ENCODE assay signal across 23 cellular contexts in the genomic region with DNA sequence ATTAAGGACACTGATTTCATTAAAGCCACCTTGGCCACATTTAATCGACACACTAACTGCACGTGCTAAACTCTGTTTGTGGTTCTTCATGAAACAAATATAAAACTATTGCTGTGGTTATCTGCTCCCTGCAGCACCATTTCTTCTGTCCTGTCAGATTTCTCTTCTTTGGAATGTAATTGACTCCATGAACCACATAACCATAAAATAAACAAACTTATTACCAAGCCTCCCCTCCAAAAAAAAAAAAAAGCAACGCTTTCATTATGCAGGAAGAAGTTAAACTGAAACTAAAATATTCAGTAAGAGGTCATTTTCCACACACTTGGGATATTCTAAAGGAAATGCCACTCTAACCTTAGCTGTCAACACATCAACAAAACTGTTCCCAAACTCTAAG.
DNase-seq lines count a peak whose midpoint lies in the region; ATAC-seq and TF ChIP-seq lines count a peak whose summit lies in the region.
"Had no signal": no experiment of that assay in that cellular context is flagged by ENCODE, and none has a peak within 500 bp of the region (broad histone marks: within the 10 kb centered on the region; RNA-seq: fewer than 3 reads in every experiment).

No MANE protein-coding gene starts in this region.

- BruUV-seq in PC-3 (replicated peaks; lab: Mats Ljungman, UMichigan) = no TSS peak

- intact Hi-C loops in PC-3 (cut with micrococcal nuclease) = no loop called here

- no peak overlapping the region for H3K4me3 ChIP-seq in PC-3 (ENCODE audit: low read length)
- H3K4me3 ChIP-seq: BLaER1, GM23338 had no signal

- TF ChIP-seq CTCF in PC-3 (conservative IDR thresholded peaks at IDR 0.05; ENCODE audit: low read depth, low read length) = no peak

- H3K36me3 Mint-ChIP-seq in immature natural killer cell = no peaks in the 10 kb centered on the region

- POLR2A ChIA-PET in PC-3 (lab: Charles Lee; ENCODE audit: unreplicated experiment) = no interaction called here

- peaks cover 0 to 7% (median 5%) of the 10 kb centered on the region in 6 donors for H3K9me3 Mint-ChIP-seq in immature natural killer cell
- H3K9me3 Mint-ChIP-seq: GM23338 had no signal

- no peaks in the 10 kb centered on the region for H3K4me1 ChIP-seq in PC-3 (ENCODE audit: insufficient read depth, low read length)
- H3K4me1 ChIP-seq: BLaER1, Caco-2 had no signal

- no peak overlapping the region for H3K27ac ChIP-seq in PC-3 (ENCODE audit: low read length)
- H3K27ac ChIP-seq: BLaER1 had no signal

- CTCF ChIA-PET in PC-3 (lab: Charles Lee) = no interaction called here

- no peaks in the 10 kb centered on the region for H3F3A ChIP-seq in PC-3 (ENCODE audit: low read length, unreplicated experiment)

- 0 out of 2 replicates have a peak overlapping the region, but pooled peaks have one; percentile 13 for H3K4me2 ChIP-seq in PC-3 (ENCODE audit: low read length)
- H3K4me2 ChIP-seq: BLaER1, GM23338 had no signal

- no peak overlapping the region for H3K27ac Mint-ChIP-seq in immature natural killer cell
- H3K27ac Mint-ChIP-seq: CD4-positive, alpha-beta T cell; GM23338 had no signal

- H3K79me2 ChIP-seq in PC-3 (ENCODE audit: low read length) = no peaks in the 10 kb centered on the region

- no peaks in the 10 kb centered on the region for H3K9me3 ChIP-seq in PC-3 (ENCODE audit: low read length)
- H3K9me3 ChIP-seq: BLaER1, Caco-2 had no signal

- H2AFZ ChIP-seq in PC-3 (ENCODE audit: low read length) = no peak overlapping the region
- H2AFZ ChIP-seq: GM23338 had no signal

- H3K9ac ChIP-seq in PC-3 (ENCODE audit: low read length) = no peak overlapping the region
- H3K9ac ChIP-seq: BLaER1 had no signal

- ATAC-seq in PC-3 = no peak
- ATAC-seq in GM18867 (IDR thresholded peaks at IDR 0.05; ENCODE audit: unreplicated experiment) = no peak
- ATAC-seq: GM23338, HCT116, Panc1 had no signal

- DNase-seq in H4 (ENCODE audit: low spot score) (peak; percentile 16), PC-3 (no peak), fibroblast of gingiva (ENCODE audit: low read depth) (peak; percentile 57), stromal cell of bone marrow (ENCODE audit: low read depth) (peak; percentile 18), immature natural killer cell (no peak), amygdala (lab: John Stamatoyannopoulos, UW) (no peak)
- DNase-seq: Caco-2; CD4-positive, alpha-beta T cell; DMS 273 treated with DMSO at 0.1 percent for 48 hours; DMS79 treated with DMSO at 0.1 percent for 48 hours; Karpas-422; MM.1S; NCI-H1048; NCI-H1436; NCI-H187 treated with DMSO at 0.1 percent for 48 hours; NCI-H2227 treated with DMSO at 0.1 percent for 48 hours; NCI-H510A treated with DMSO at 0.1 percent for 48 hours; NCI-H748 treated with DMSO at 0.1 percent for 48 hours had no signal

- H4K20me1 ChIP-seq in PC-3 (ENCODE audit: low read length) = no peaks in the 10 kb centered on the region
- H4K20me1 ChIP-seq: BLaER1 had no signal

- no peaks in the 10 kb centered on the region for H3K4me1 Mint-ChIP-seq in immature natural killer cell

- H3K36me3 ChIP-seq in PC-3 (ENCODE audit: low read depth, low read length) = no peaks in the 10 kb centered on the region
- H3K36me3 ChIP-seq: BLaER1 had no signal

- H3K27me3 ChIP-seq in PC-3 (ENCODE audit: low read length) = peaks cover 33% of the 10 kb centered on the region
- H3K27me3 ChIP-seq: BLaER1 had no signal

- H3K9me2 ChIP-seq in PC-3 (replicated peaks; ENCODE audit: low read length) = no peaks in the 10 kb centered on the region

- H3K4me3 Mint-ChIP-seq in immature natural killer cell = no peak overlapping the region
- H3K4me3 Mint-ChIP-seq: CD4-positive, alpha-beta T cell; GM23338 had no signal

- peaks cover 0 to 3% (median 3%) of the 10 kb centered on the region in 3 donors for H3K27me3 Mint-ChIP-seq in immature natural killer cell (ENCODE audit: low read depth in 3 of 3)
- H3K27me3 Mint-ChIP-seq: CD4-positive, alpha-beta T cell had no signal

Comparison
In these comparisons a context has a peak if more than half of its experiments do, and no peak if none do; other contexts are left out.
1. DNase-seq: peak in H4 (single experiment), fibroblast of gingiva (single experiment) and stromal cell of bone marrow (single experiment); none in PC-3 (single experiment), immature natural killer cell (0 of 3) and amygdala (0 of 56).